Comparison of ENCODE assay signal across 8 cellular contexts in genomic region chr4:158809611-158810486, GRCh38. TPM values are rescaled to one million over a fixed set of nuclear protein-coding genes. Genes with fewer than 3 reads are reported as not detected.
DNase-seq lines count a peak whose midpoint lies in the region; ATAC-seq and TF ChIP-seq lines count a peak whose summit lies in the region.

No MANE protein-coding gene starts in this region.

- no peak overlapping the region for H3K4me3 ChIP-seq in OCI-LY3 (ENCODE audit: low read length)

- ATAC-seq in GM18511 (IDR thresholded peaks at IDR 0.05; ENCODE audit: unreplicated experiment) (peak; percentile 82), HG02885 (IDR thresholded peaks at IDR 0.05; ENCODE audit: poor library complexity, unreplicated experiment) (peak; percentile 86), naive B cell (ENCODE audit: low read depth in 2 of 2) (peak; percentile 75 to 83)

- peaks cover 2 to 42% (median 5%) of the 10 kb centered on the region in 7 donors for H3K9me3 Mint-ChIP-seq in naive B cell

- peaks cover 30% of the 10 kb centered on the region for H3K4me1 ChIP-seq in OCI-LY3 (ENCODE audit: low read length)

- H4K20me1 ChIP-seq in OCI-LY3 (ENCODE audit: insufficient read depth, low read length): peaks cover 58% of the 10 kb centered on the region

- H3K36me3 ChIP-seq in OCI-LY3 (replicated peaks; ENCODE audit: low read depth, low read length): no peaks in the 10 kb centered on the region

- H3K27ac ChIP-seq in OCI-LY3 (ENCODE audit: low read length): no peak overlapping the region

- H3K4me1 Mint-ChIP-seq in naive B cell: peaks cover 14 to 25% (median 16%) of the 10 kb centered on the region in 3 donors

- peaks cover 81 to 89% (median 88%) of the 10 kb centered on the region in 3 donors for H3K27me3 Mint-ChIP-seq in naive B cell

- H3K4me3 Mint-ChIP-seq in naive B cell: peak overlapping the region in 2 of 8 donors; percentile 0 to 9

- H3K36me3 Mint-ChIP-seq in naive B cell: peaks cover 0 to 24% of the 10 kb centered on the region in 2 donors

- DNase-seq in AG08396 (ENCODE audit: low spot score) (peak; percentile 29), dedifferentiated amniotic fluid mesenchymal stem cell (ENCODE audit: extremely low spot score) (peak; percentile 59), naive B cell (peak; percentile 32), NCI-H2081 (lab: John Stamatoyannopoulos, UW) (no peak), NCI-H2227 (lab: John Stamatoyannopoulos, UW; ENCODE audit: unreplicated experiment) (no peak)

- peak overlapping the region; percentile 4; the same call in 1 of the 2 replicates for H3K4me2 ChIP-seq in OCI-LY3 (ENCODE audit: low read length)

- H3K9me3 ChIP-seq in OCI-LY3 (ENCODE audit: insufficient read depth, low read length): no peaks in the 10 kb centered on the region

- H2AFZ ChIP-seq in OCI-LY3 (ENCODE audit: low read depth, low read length): no peak overlapping the region

- H3K27ac Mint-ChIP-seq in naive B cell: peak overlapping the region in 3 of 6 donors; percentile 9 to 85 (median 49)

- H3K79me2 ChIP-seq in OCI-LY3 (ENCODE audit: low read length): no peaks in the 10 kb centered on the region

- no peak for TF ChIP-seq CTCF in OCI-LY3 (IDR thresholded peaks at IDR 0.05; ENCODE audit: low read depth, low read length)

- H3K9ac ChIP-seq in OCI-LY3 (ENCODE audit: low read length): no peak overlapping the region

- peaks cover 95% of the 10 kb centered on the region for H3K27me3 ChIP-seq in OCI-LY3 (ENCODE audit: low read depth, low read length)

RNA-seq across cellular contexts. Expression of gene FNIP2, which starts 41.0 kb away (rescaled TPM):
- polyA plus RNA-seq in naive B cell (ENCODE audit: low read depth in 6 of 6): not detected

Comparison
In these comparisons a context has a peak if more than half of its experiments do, and no peak if none do; other contexts are left out.
1. DNase-seq: peak in AG08396 (single experiment), dedifferentiated amniotic fluid mesenchymal stem cell (single experiment) and naive B cell (single experiment); none in NCI-H2081 (0 of 2) and NCI-H2227 (single experiment).
2. Peak in every context shown above with its lines, with median percentiles within 50 percentile points of each other: ATAC-seq.